29 cellular contexts compared by ENCODE assay signal in the genomic region with DNA sequence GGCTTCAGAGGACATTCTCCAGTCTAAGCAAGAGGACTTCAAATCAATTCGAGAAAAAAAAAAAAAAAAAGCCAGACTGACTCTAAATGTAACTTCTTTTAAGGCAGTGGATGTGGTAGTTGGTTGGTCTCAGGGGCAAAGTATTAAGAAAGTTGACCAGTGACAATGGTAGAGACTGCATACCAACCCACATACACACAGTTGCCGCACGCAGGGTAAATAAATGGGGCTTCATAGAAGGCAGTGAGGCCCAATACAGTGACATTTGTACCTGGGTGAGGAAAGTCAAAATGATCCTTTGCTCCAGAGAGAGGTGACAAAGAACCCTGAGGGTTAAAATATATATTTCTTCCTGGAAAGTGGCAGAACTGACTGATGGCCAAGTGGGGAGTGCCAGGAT.
DNase-seq lines count a peak whose midpoint lies in the region; ATAC-seq, FAIRE-seq and TF ChIP-seq lines count a peak whose summit lies in the region.
"Had no signal": no experiment of that assay in that cellular context is flagged by ENCODE, and none has a peak within 500 bp of the region (broad histone marks: within the 10 kb centered on the region; RNA-seq: fewer than 3 reads in every experiment).

No MANE protein-coding gene starts in this region.

- no peak for DNase-seq in AG04450 (ENCODE audit: low read depth, low spot score)
- no peak for DNase-seq in PC-3
- DNase-seq in endothelial cell of umbilical vein (ENCODE audit: low read depth, low spot score) = no peak
- no peak for DNase-seq in osteocyte (ENCODE audit: extremely low spot score, unreplicated experiment)
- no peak for DNase-seq in activated effector memory CD4-positive, alpha-beta T cell treated with anti-CD3 and anti-CD28 coated beads, Interleukin-2, amount 50 U/mL, for 16 hours
- no peak for DNase-seq in NCI-H510A treated with DMSO at 0.1 percent for 48 hours (lab: John Stamatoyannopoulos, UW)
- DNase-seq in HCEC 1CT = no peak
- DNase-seq: activated CD4-positive, alpha-beta T cell treated with anti-CD3 and anti-CD28 coated beads for 36 hours; activated naive CD4-positive, alpha-beta T cell treated with anti-CD3 and anti-CD28 coated beads for 36 hours; activated T-cell treated with anti-CD3 and anti-CD28 coated beads, Interleukin-2, amount 50 U/mL, for 4 hours; Caco-2; cortex of kidney; DND-41; H7; head of caudate nucleus; NCI-H1105 treated with DMSO at 0.1 percent for 48 hours; NCI-H2081 treated with DMSO at 0.1 percent for 48 hours; nucleus accumbens; SIG-M5; spleen; stimulated activated CD4-positive, alpha-beta T cell treated with anti-CD3 and anti-CD28 coated beads, Interleukin-4, amount 100 ng/mL, for 1 hour; stimulated activated naive B cell treated with anti-CD40 and anti-IgM and Interleukin-4, amounts not matched to agents 10 μg/mL and 1 μg/mL and 100 μg/mL, for 72 hours; uterus had no signal

- H3K36me3 ChIP-seq in PC-3 (ENCODE audit: low read depth, low read length) (peaks cover 7% of the 10 kb centered on the region; the same call in 1 of the 2 replicates), endothelial cell of umbilical vein (ENCODE audit: control insufficient read depth in 2 of 2, extremely low read depth in 1 of 2, insufficient read depth in 2 of 2, low read length in 2 of 2) (peaks cover 0 to 3% of the 10 kb centered on the region in 2 experiments)
- H3K36me3 ChIP-seq: uterus had no signal

- peaks cover 15% of the 10 kb centered on the region for H3K4me1 Mint-ChIP-seq in osteocyte (ENCODE audit: unreplicated experiment)
- H3K4me1 Mint-ChIP-seq: activated CD4-positive, alpha-beta T cell treated with anti-CD3 and anti-CD28 coated beads for 36 hours; IgD-negative memory B cell had no signal

- H3K27ac ChIP-seq in AG04450 (ENCODE audit: low read depth, low read length) (peak overlapping the region; percentile 70), PC-3 (ENCODE audit: low read length) (peak overlapping the region; percentile 5), endothelial cell of umbilical vein (ENCODE audit: insufficient read depth, low read depth, low read length) (peak overlapping the region; percentile 83)
- H3K27ac ChIP-seq: BLaER1 treated with 17β-estradiol and CSF1 and Interleukin-3, amounts not matched to agents 10 nM and 100 nM; cardiac muscle cell; spleen; suprapubic skin; uterus had no signal

- H3K4me3 ChIP-seq in AG04450 (ENCODE audit: low read depth, low read length) = no peak overlapping the region
- no peak overlapping the region for H3K4me3 ChIP-seq in PC-3 (ENCODE audit: low read length)
- no peak overlapping the region for H3K4me3 ChIP-seq in endothelial cell of umbilical vein (replicated peaks in 1 of 3; ENCODE audit: insufficient read depth in 1 of 3, low read depth in 1 of 3, low read length in 3 of 3)
- H3K4me3 ChIP-seq: BLaER1 treated with 17β-estradiol and CSF1 and Interleukin-3, amounts not matched to agents 10 nM and 100 nM; cardiac muscle cell; spleen; suprapubic skin; uterus had no signal

- no TSS peak for BruUV-seq in PC-3 (replicated peaks; lab: Mats Ljungman, UMichigan)
- no TSS peak for BruUV-seq in endothelial cell of umbilical vein (replicated peaks; lab: Mats Ljungman, UMichigan)

- ATAC-seq in PC-3 (peak; percentile 24; the same call in 1 of the 2 replicates), GM18909 (IDR thresholded peaks at IDR 0.05; ENCODE audit: poor library complexity, unreplicated experiment) (no peak)
- ATAC-seq: activated CD4-positive, alpha-beta T cell treated with anti-CD3 and anti-CD28 coated beads for 36 hours; activated T-cell treated with anti-CD3 and anti-CD28 coated beads, Interleukin-2, amount 50 U/mL, for 4 hours; stimulated activated naive B cell treated with anti-CD40 and anti-IgM and Interleukin-4, amounts not matched to agents 10 μg/mL and 1 μg/mL and 100 μg/mL, for 72 hours had no signal

- 0 out of 2 replicates have a peak overlapping the region, but pooled peaks have one; percentile 3 for H3K4me2 ChIP-seq in PC-3 (ENCODE audit: low read length)
- H3K4me2 ChIP-seq in endothelial cell of umbilical vein (ENCODE audit: insufficient read depth, low read length) = no peak overlapping the region

- no peaks in the 10 kb centered on the region for H3K9me3 Mint-ChIP-seq in osteocyte (ENCODE audit: unreplicated experiment)
- H3K9me3 Mint-ChIP-seq: activated naive CD4-positive, alpha-beta T cell treated with anti-CD3 and anti-CD28 coated beads for 36 hours; activated T-cell treated with anti-CD3 and anti-CD28 coated beads, Interleukin-2, amount 50 U/mL, for 4 hours; IgD-negative memory B cell; stimulated activated naive B cell treated with anti-CD40 and anti-IgM and Interleukin-4, amounts not matched to agents 10 μg/mL and 1 μg/mL and 100 μg/mL, for 72 hours; T-helper 1 cell treated with Interleukin-12 subunit alpha and Interleukin-12 subunit beta and Interleukin-4 antibody, amounts not matched to agents 30 μg/mL and 1 μg/mL, for 36 hours had no signal

- FAIRE-seq in endothelial cell of umbilical vein (lab: Jason Lieb, UNC) = no peak

- H4K20me1 ChIP-seq in PC-3 (ENCODE audit: low read length) = no peaks in the 10 kb centered on the region
- H4K20me1 ChIP-seq in endothelial cell of umbilical vein (replicated peaks; ENCODE audit: control insufficient read depth, extremely low read depth, insufficient read depth, low read length) = no peaks in the 10 kb centered on the region
- H4K20me1 ChIP-seq: BLaER1 treated with 17β-estradiol and CSF1 and Interleukin-3, amounts not matched to agents 10 nM and 100 nM had no signal

- H3K9ac ChIP-seq in PC-3 (ENCODE audit: low read length) (no peak overlapping the region), endothelial cell of umbilical vein (replicated peaks; ENCODE audit: extremely low read depth, insufficient read depth, low read length) (peak overlapping the region; percentile 45)
- H3K9ac ChIP-seq: BLaER1 treated with 17β-estradiol and CSF1 and Interleukin-3, amounts not matched to agents 10 nM and 100 nM had no signal

- no peak for TF ChIP-seq POLR2A in endothelial cell of umbilical vein (IDR thresholded peaks at IDR 0.05; ENCODE audit: low read depth, low read length)

- POLR2A ChIA-PET in AG04450 (lab: Yijun Ruan, JAX) = interaction anchor here (1.2 kb wide), 1 partner anchor 13 kb away, joined by 8 read pairs; no protein-coding TSS in a partner anchor
- POLR2A ChIA-PET in PC-3 (lab: Charles Lee; ENCODE audit: unreplicated experiment) = no interaction called here
- POLR2A ChIA-PET in endothelial cell of umbilical vein (lab: Charles Lee) = no interaction called here

- no peak overlapping the region for H3K4me3 Mint-ChIP-seq in osteocyte (ENCODE audit: unreplicated experiment)
- H3K4me3 Mint-ChIP-seq: activated CD4-positive, alpha-beta T cell treated with anti-CD3 and anti-CD28 coated beads for 36 hours; activated naive CD4-positive, alpha-beta T cell treated with anti-CD3 and anti-CD28 coated beads for 36 hours; activated T-cell treated with anti-CD3 and anti-CD28 coated beads, Interleukin-2, amount 50 U/mL, for 4 hours; IgD-negative memory B cell; stimulated activated naive B cell treated with anti-CD40 and anti-IgM and Interleukin-4, amounts not matched to agents 10 μg/mL and 1 μg/mL and 100 μg/mL, for 72 hours; T-helper 1 cell treated with Interleukin-12 subunit alpha and Interleukin-12 subunit beta and Interleukin-4 antibody, amounts not matched to agents 30 μg/mL and 1 μg/mL, for 36 hours had no signal

- dilution Hi-C loops in endothelial cell of umbilical vein (cut with MboI; ENCODE audit: extremely low pct_ligation_motif_present, low sequenced_read_pairs) = no loop called here

- H3F3A ChIP-seq in PC-3 (ENCODE audit: low read length, unreplicated experiment) = no peaks in the 10 kb centered on the region

- H3K4me1 ChIP-seq in PC-3 (ENCODE audit: insufficient read depth, low read length) = peaks cover 18% of the 10 kb centered on the region
- peaks cover 15% of the 10 kb centered on the region for H3K4me1 ChIP-seq in endothelial cell of umbilical vein (ENCODE audit: control insufficient read depth, extremely low read depth, insufficient read depth, low read length)
- H3K4me1 ChIP-seq: spleen, suprapubic skin, uterus had no signal

- CTCF ChIA-PET in AG04450 (lab: Charles Lee) (no interaction called here), PC-3 (lab: Charles Lee) (interaction anchor here (0.6 kb wide), 1 partner anchor 131 kb away, joined by 3 read pairs; no protein-coding TSS in a partner anchor), endothelial cell of umbilical vein (lab: Charles Lee) (interaction anchor here (1.0 to 1.8 kb wide), 2 partner anchors 9 to 50 kb away, joined by 3 read pairs; no protein-coding TSS in a partner anchor)

- H2AFZ ChIP-seq in PC-3 (ENCODE audit: low read length) (0 out of 2 replicates have a peak overlapping the region, but pooled peaks have one; percentile 7), endothelial cell of umbilical vein (ENCODE audit: low read depth, low read length) (no peak overlapping the region)

- no peaks in the 10 kb centered on the region for H3K9me1 ChIP-seq in endothelial cell of umbilical vein (replicated peaks; ENCODE audit: control insufficient read depth, extremely low read depth, insufficient read depth, low read length)

- no peaks in the 10 kb centered on the region for H3K9me2 ChIP-seq in PC-3 (replicated peaks; ENCODE audit: low read length)

- H3K27ac Mint-ChIP-seq in osteocyte (ENCODE audit: unreplicated experiment) = peak overlapping the region; percentile 54
- H3K27ac Mint-ChIP-seq: activated CD4-positive, alpha-beta T cell treated with anti-CD3 and anti-CD28 coated beads for 36 hours; activated naive CD4-positive, alpha-beta T cell treated with anti-CD3 and anti-CD28 coated beads for 36 hours; IgD-negative memory B cell; stimulated activated naive B cell treated with anti-CD40 and anti-IgM and Interleukin-4, amounts not matched to agents 10 μg/mL and 1 μg/mL and 100 μg/mL, for 72 hours; T-helper 1 cell treated with Interleukin-12 subunit alpha and Interleukin-12 subunit beta and Interleukin-4 antibody, amounts not matched to agents 30 μg/mL and 1 μg/mL, for 36 hours had no signal

- H3K9me3 ChIP-seq in AG04450 (ENCODE audit: control insufficient read depth, insufficient read depth, low read length) (no peaks in the 10 kb centered on the region), PC-3 (ENCODE audit: low read length) (no peaks in the 10 kb centered on the region), endothelial cell of umbilical vein (replicated peaks; ENCODE audit: control insufficient read depth, insufficient read depth, low read length) (no peaks in the 10 kb centered on the region)
- H3K9me3 ChIP-seq: BLaER1 treated with 17β-estradiol and CSF1 and Interleukin-3, amounts not matched to agents 10 nM and 100 nM; Caco-2; spleen; suprapubic skin; uterus had no signal

- intact Hi-C loops in PC-3 (cut with micrococcal nuclease) = no loop called here
- intact Hi-C loops in endothelial cell of umbilical vein (cut with micrococcal nuclease) = loop anchor here (2.0 to 10.0 kb wide), 3 partner anchors 41 to 1152 kb away; a partner anchor contains a TSS

- no peaks in the 10 kb centered on the region for H3K79me2 ChIP-seq in PC-3 (ENCODE audit: low read length)
- no peaks in the 10 kb centered on the region for H3K79me2 ChIP-seq in endothelial cell of umbilical vein (ENCODE audit: control insufficient read depth, insufficient read depth, low read length)

- H3K27me3 ChIP-seq in AG04450 (ENCODE audit: control insufficient read depth, insufficient read depth, low read length) = no peaks in the 10 kb centered on the region
- H3K27me3 ChIP-seq in PC-3 (ENCODE audit: low read length) = no peaks in the 10 kb centered on the region
- H3K27me3 ChIP-seq in endothelial cell of umbilical vein (ENCODE audit: control insufficient read depth in 2 of 2, insufficient read depth in 2 of 2, low read length in 2 of 2) = no peaks in the 10 kb centered on the region
- H3K27me3 ChIP-seq: BLaER1 treated with 17β-estradiol and CSF1 and Interleukin-3, amounts not matched to agents 10 nM and 100 nM; cardiac muscle cell; spleen; suprapubic skin; uterus had no signal

- TF ChIP-seq CTCF in AG04450 (IDR thresholded peaks at IDR 0.05; ENCODE audit: low read depth, low read length) (no peak), PC-3 (conservative IDR thresholded peaks at IDR 0.05; ENCODE audit: low read depth, low read length) (no peak), endothelial cell of umbilical vein (IDR thresholded peaks at IDR 0.05; ENCODE audit: extremely low read depth in 1 of 2, insufficient read depth in 1 of 2, low read depth in 1 of 2, low read length in 2 of 2) (no peak), osteocyte (IDR thresholded peaks at IDR 0.05) (no peak)

- peaks cover 24% of the 10 kb centered on the region for H3K36me3 Mint-ChIP-seq in osteocyte (ENCODE audit: unreplicated experiment)

- H3K27me3 Mint-ChIP-seq in osteocyte (ENCODE audit: unreplicated experiment) = no peaks in the 10 kb centered on the region
- H3K27me3 Mint-ChIP-seq: activated CD4-positive, alpha-beta T cell treated with anti-CD3 and anti-CD28 coated beads for 36 hours; IgD-negative memory B cell; stimulated activated naive B cell treated with anti-CD40 and anti-IgM and Interleukin-4, amounts not matched to agents 10 μg/mL and 1 μg/mL and 100 μg/mL, for 72 hours had no signal

Comparison
In these comparisons a context has a peak if more than half of its experiments do, and no peak if none do; other contexts are left out.
1. H3K27ac ChIP-seq: peak in every context shown above with its lines; median percentile 83 in endothelial cell of umbilical vein; 70 in AG04450; 5 in PC-3.